ENCODE assay signal across 16 cellular contexts in the genomic region with DNA sequence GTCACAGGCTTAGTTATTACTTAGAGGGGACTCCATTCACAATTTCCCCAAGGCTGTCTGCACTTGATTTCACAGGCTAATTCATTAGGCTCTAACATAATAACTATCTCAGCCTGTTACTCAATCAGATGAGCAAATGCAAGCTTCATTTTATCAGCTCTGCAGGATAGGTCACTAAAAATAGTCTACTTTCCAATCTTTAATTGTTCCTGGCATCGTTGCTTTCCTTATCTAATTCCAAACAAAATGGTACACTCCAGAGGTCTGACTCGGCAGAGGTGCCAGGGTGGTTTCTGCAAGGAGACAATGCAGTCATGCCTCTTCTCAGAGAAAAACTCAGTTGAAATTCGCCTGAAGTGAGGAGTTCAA.
DNase-seq lines count a peak whose midpoint lies in the region; ATAC-seq and TF ChIP-seq lines count a peak whose summit lies in the region.
"Had no signal": no experiment of that assay in that cellular context is flagged by ENCODE, and none has a peak within 500 bp of the region (broad histone marks: within the 10 kb centered on the region; RNA-seq: fewer than 3 reads in every experiment).

No MANE protein-coding gene starts in this region.

- ATAC-seq in left cardiac atrium: peak; percentile 71 to 81
- ATAC-seq in HG02623 (IDR thresholded peaks at IDR 0.05; ENCODE audit: unreplicated experiment): no peak

- intact Hi-C loops in left cardiac atrium (cut with DNase I): no loop called here
- intact Hi-C loops in CD14-positive monocyte (cut with micrococcal nuclease): no loop called here

- H3K27me3 Mint-ChIP-seq in osteocyte (ENCODE audit: unreplicated experiment) (no peaks in the 10 kb centered on the region), CD14-positive monocyte (ENCODE audit: low read depth in 3 of 3) (peaks cover 1 to 16% (median 4%) of the 10 kb centered on the region in 3 donors)
- H3K27me3 Mint-ChIP-seq: activated CD4-positive, alpha-beta memory T cell treated with anti-CD3 and anti-CD28 coated beads, Interleukin-2, amount 10 ng/mL, durations not matched to agents 7 days and 5 days had no signal

- H3K4me1 Mint-ChIP-seq in osteocyte (ENCODE audit: unreplicated experiment) (peaks cover 31% of the 10 kb centered on the region), CD14-positive monocyte (peaks cover 3% of the 10 kb centered on the region)

- no peak overlapping the region for H3K4me3 Mint-ChIP-seq in osteocyte (ENCODE audit: unreplicated experiment)
- no peak overlapping the region for H3K4me3 Mint-ChIP-seq in CD14-positive monocyte
- H3K4me3 Mint-ChIP-seq: activated CD4-positive, alpha-beta memory T cell treated with anti-CD3 and anti-CD28 coated beads, Interleukin-2, amount 10 ng/mL, durations not matched to agents 7 days and 5 days; neural progenitor cell had no signal

- DNase-seq in AG10803 (ENCODE audit: low read depth) (peak; percentile 31), amniotic epithelial cell (ENCODE audit: low read depth) (peak; percentile 85), left cardiac atrium (peak; percentile 45), osteocyte (ENCODE audit: extremely low spot score, unreplicated experiment) (no peak), CD14-positive monocyte (ENCODE audit: low spot score) (no peak), NCI-H510A (lab: John Stamatoyannopoulos, UW) (no peak), SIG-M5 (lab: John Stamatoyannopoulos, UW) (no peak)
- DNase-seq: activated CD4-positive, alpha-beta memory T cell treated with anti-CD3 and anti-CD28 coated beads, Interleukin-2, amount 10 ng/mL, durations not matched to agents 7 days and 5 days; activated gamma-delta T cell; KG1; NCI-H187; NCI-H748 treated with DMSO at 0.1 percent for 48 hours; stimulated activated CD4-positive, alpha-beta T cell treated with anti-CD3 and anti-CD28 coated beads, Interleukin-12 subunit alpha, Interleukin-12 subunit beta, amount 100 ng/mL, for 4 hours; T1000 had no signal

- no peak for TF ChIP-seq CTCF in AG10803 (conservative IDR thresholded peaks at IDR 0.05; ENCODE audit: low read length)
- no peak for TF ChIP-seq CTCF in osteocyte (IDR thresholded peaks at IDR 0.05)
- no peak for TF ChIP-seq CTCF in CD14-positive monocyte (IDR thresholded peaks at IDR 0.05)

- H3K36me3 Mint-ChIP-seq in osteocyte (ENCODE audit: unreplicated experiment) (no peaks in the 10 kb centered on the region), CD14-positive monocyte (no peaks in the 10 kb centered on the region)
- H3K36me3 Mint-ChIP-seq: neural progenitor cell had no signal

- H3K4me3 ChIP-seq in AG10803 (ENCODE audit: low read length): peak overlapping the region; percentile 2; the same call in 1 of the 2 replicates
- H3K4me3 ChIP-seq: neural progenitor cell had no signal

- peak overlapping the region; percentile 66 for H3K27ac Mint-ChIP-seq in osteocyte (ENCODE audit: unreplicated experiment)
- H3K27ac Mint-ChIP-seq in CD14-positive monocyte: no peak overlapping the region
- H3K27ac Mint-ChIP-seq: activated CD4-positive, alpha-beta memory T cell treated with anti-CD3 and anti-CD28 coated beads, Interleukin-2, amount 10 ng/mL, durations not matched to agents 7 days and 5 days had no signal

- H3K9me3 Mint-ChIP-seq in osteocyte (ENCODE audit: unreplicated experiment): no peaks in the 10 kb centered on the region
- H3K9me3 Mint-ChIP-seq in CD14-positive monocyte: peaks cover 0 to 2% (median 0%) of the 10 kb centered on the region in 7 donors
- H3K9me3 Mint-ChIP-seq: activated CD4-positive, alpha-beta memory T cell treated with anti-CD3 and anti-CD28 coated beads, Interleukin-2, amount 10 ng/mL, durations not matched to agents 7 days and 5 days; neural progenitor cell had no signal

Comparison
In these comparisons a context has a peak if more than half of its experiments do, and no peak if none do; other contexts are left out.
1. DNase-seq: peak in AG10803 (single experiment), amniotic epithelial cell (single experiment) and left cardiac atrium (single experiment); none in osteocyte (single experiment), CD14-positive monocyte (single experiment), NCI-H510A (single experiment) and SIG-M5 (single experiment).